Comparison of ENCODE assay signal across 20 cellular contexts in genomic region chr1:217184854-217185253, GRCh38.
DNase-seq lines count a peak whose midpoint lies in the region; ATAC-seq and TF ChIP-seq lines count a peak whose summit lies in the region.
"Had no signal": no experiment of that assay in that cellular context is flagged by ENCODE, and none has a peak within 500 bp of the region (broad histone marks: within the 10 kb centered on the region; RNA-seq: fewer than 3 reads in every experiment).

No MANE protein-coding gene starts in this region.

- WGBS in SK-N-SH (ENCODE audit: low lambda C conversion rate): 5% methylated on average over 2 of the region's 2 CpGs
- WGBS in heart right ventricle, 2 donors: 31 to 41% methylated on average over 2 of the region's 2 CpGs

- POLR2A ChIA-PET in SK-N-SH (lab: Yijun Ruan, JAX): no interaction called here

- H3K27ac ChIP-seq in SK-N-SH (ENCODE audit: low read depth in 2 of 2, low read length in 1 of 2): no peak overlapping the region
- H3K27ac ChIP-seq in heart right ventricle: peak overlapping the region in 1 of 10 donors; percentile 11
- H3K27ac ChIP-seq in right atrium auricular region: no peak overlapping the region
- H3K27ac ChIP-seq: 22Rv1, A549, C4-2B, HL-60 had no signal

- no peaks in the 10 kb centered on the region for H3K36me3 ChIP-seq in SK-N-SH (replicated peaks in 1 of 2; ENCODE audit: control insufficient read depth in 1 of 2, insufficient read depth in 2 of 2, low read length in 1 of 2)
- H3K36me3 ChIP-seq in heart right ventricle: no peaks in the 10 kb centered on the region
- H3K36me3 ChIP-seq in right atrium auricular region: no peaks in the 10 kb centered on the region

- TF ChIP-seq CTCF in SK-N-SH (IDR thresholded peaks at IDR 0.05): no peak
- TF ChIP-seq CTCF in heart right ventricle (IDR thresholded peaks at IDR 0.05): no peak
- TF ChIP-seq CTCF in right atrium auricular region (IDR thresholded peaks at IDR 0.05): no peak

- no peak for TF ChIP-seq EP300 in SK-N-SH (IDR thresholded peaks at IDR 0.05; ENCODE audit: borderline replicate concordance in 1 of 2, low read depth in 1 of 2, low read length in 1 of 2)

- intact Hi-C loops in heart right ventricle (cut with DNase I): no loop called here

- H3K4me1 ChIP-seq in SK-N-SH (ENCODE audit: control insufficient read depth in 1 of 2, insufficient read depth in 2 of 2, low read depth in 1 of 2, low read length in 1 of 2): peaks cover 0 to 19% of the 10 kb centered on the region in 2 experiments; a peak in 2 of 4 replicates
- peaks cover 0 to 12% (median 0%) of the 10 kb centered on the region in 9 donors for H3K4me1 ChIP-seq in heart right ventricle
- H3K4me1 ChIP-seq in right atrium auricular region: no peaks in the 10 kb centered on the region
- H3K4me1 ChIP-seq: A549, Caco-2 had no signal

- DNase-seq in SK-N-SH (no peak), heart right ventricle (peak in 1 of 2 donors; percentile 4), right atrium auricular region (ENCODE audit: low spot score) (no peak), mucosa of gallbladder (ENCODE audit: low spot score) (peak; percentile 15), hippocampal formation (lab: John Stamatoyannopoulos, UW) (no peak), D341Med (ENCODE audit: low spot score) (no peak)
- DNase-seq: AML-193; Caco-2; CD4-positive, alpha-beta T cell; DMS153; DMS79; GDM1; HCEC 1CT had no signal

- H3F3A ChIP-seq in SK-N-SH (replicated peaks; ENCODE audit: insufficient read depth): no peaks in the 10 kb centered on the region

- no peak overlapping the region for H3K4me2 ChIP-seq in SK-N-SH
- H3K4me2 ChIP-seq: A549, GM23338 had no signal

- no peak overlapping the region for H2AFZ ChIP-seq in SK-N-SH (ENCODE audit: low read depth)

- no peak for TF ChIP-seq RAD21 in SK-N-SH (IDR thresholded peaks at IDR 0.05; ENCODE audit: low read length)

- H3K9ac ChIP-seq in SK-N-SH: no peak overlapping the region

- no peaks in the 10 kb centered on the region for H3K9me3 ChIP-seq in SK-N-SH
- peaks cover 0 to 30% (median 4%) of the 10 kb centered on the region in 11 donors for H3K9me3 ChIP-seq in heart right ventricle
- peaks cover 0 to 8% of the 10 kb centered on the region in 2 donors for H3K9me3 ChIP-seq in right atrium auricular region
- H3K9me3 ChIP-seq: A549 had no signal

- no peak for ATAC-seq in SK-N-SH treated with all-trans-retinoic acid at 6 μM for 48 hours
- ATAC-seq in heart right ventricle: peak in 5 of 8 donors; percentile 43 to 80 (median 59)
- ATAC-seq in HG03432 (IDR thresholded peaks at IDR 0.05; ENCODE audit: unreplicated experiment): no peak
- ATAC-seq: A549, GM23338 had no signal

- H3K79me2 ChIP-seq in SK-N-SH (ENCODE audit: insufficient read depth): no peaks in the 10 kb centered on the region

- H3K4me3 ChIP-seq in SK-N-SH (ENCODE audit: low read depth in 2 of 2, low read length in 1 of 2) (no peak overlapping the region), heart right ventricle (no peak overlapping the region), right atrium auricular region (no peak overlapping the region)
- H3K4me3 ChIP-seq: A549, GM23338 had no signal

- H3K27me3 ChIP-seq in SK-N-SH (ENCODE audit: insufficient read depth) (no peaks in the 10 kb centered on the region), heart right ventricle (no peaks in the 10 kb centered on the region), right atrium auricular region (no peaks in the 10 kb centered on the region)

- no peaks in the 10 kb centered on the region for H3K9me2 ChIP-seq in SK-N-SH

- H4K20me1 ChIP-seq in SK-N-SH (ENCODE audit: insufficient read depth): no peaks in the 10 kb centered on the region

- CTCF ChIA-PET in SK-N-SH (lab: Yijun Ruan, JAX): no interaction called here

TF ChIP-seq in SK-N-SH treated with all-trans-retinoic acid at 6 μM for 48 hours, 23 proteins besides CTCF, POLR2A, EP300 and RAD21:
- peak; percentile 29; the same call in 1 of the 2 replicates for TF ChIP-seq ISL1 (CRISPR knock-in tag; IDR thresholded peaks at IDR 0.05)
- TF ChIP-seq TSHZ2 (CRISPR knock-in tag; IDR thresholded peaks at IDR 0.05): no peak

TF ChIP-seq in SK-N-SH, 30 proteins besides CTCF, POLR2A, EP300 and RAD21:
- TF ChIP-seq POLR2AphosphoS5 (IDR thresholded peaks at IDR 0.05; ENCODE audit: low read depth, low read length) (no peak), USF1 (IDR thresholded peaks at IDR 0.05; ENCODE audit: borderline replicate concordance, low read depth) (no peak), NFIC (IDR thresholded peaks at IDR 0.05; ENCODE audit: borderline replicate concordance) (no peak), EZH2phosphoT487 (IDR thresholded peaks at IDR 0.05; ENCODE audit: borderline replicate concordance, low read depth) (no peak), YY1 (IDR thresholded peaks at IDR 0.05; ENCODE audit: low read depth) (no peak), GABPA (IDR thresholded peaks at IDR 0.05; ENCODE audit: low read depth) (no peak), RXRA (IDR thresholded peaks at IDR 0.05; ENCODE audit: borderline replicate concordance, low read depth) (no peak), RFX5 (IDR thresholded peaks at IDR 0.05; ENCODE audit: low read length) (no peak), FOSL2 (IDR thresholded peaks at IDR 0.05; ENCODE audit: borderline replicate concordance, low read depth) (no peak), JUND (IDR thresholded peaks at IDR 0.05) (no peak), SMC3 (IDR thresholded peaks at IDR 0.05; ENCODE audit: low read depth, low read length) (no peak), NRF1 (IDR thresholded peaks at IDR 0.05; ENCODE audit: low read depth, low read length) (no peak), ZBTB33 (IDR thresholded peaks at IDR 0.05; ENCODE audit: borderline replicate concordance, low read depth) (no peak)
TF ChIP-seq in SK-N-SH: peak in this region for 0.

Comparison
In these comparisons a context has a peak if more than half of its experiments do, and no peak if none do; other contexts are left out.
1. ATAC-seq: peak in heart right ventricle (5 of 8); none in SK-N-SH treated with all-trans-retinoic acid at 6 μM for 48 hours (single experiment) and HG03432 (single experiment).